17 cellular contexts compared by ENCODE assay signal in genomic region chr10:97810476-97810875, GRCh38. TPM values are rescaled to one million over a fixed set of nuclear protein-coding genes. Genes with fewer than 3 reads are reported as not detected.
DNase-seq lines count a peak whose midpoint lies in the region; TF ChIP-seq lines count a peak whose summit lies in the region.
"Had no signal": no experiment of that assay in that cellular context is flagged by ENCODE, and none has a peak within 500 bp of the region (broad histone marks: within the 10 kb centered on the region; RNA-seq: fewer than 3 reads in every experiment).

No MANE protein-coding gene starts in this region.

- H3K27ac Mint-ChIP-seq in activated T-helper 1 cell treated with anti-CD3 and anti-CD28 coated beads, Interleukin-12 subunit alpha, Interleukin-12 subunit beta, Interleukin-2, Interleukin-4 antibody, amounts not matched to agents 30 ng/mL and 10 ng/mL and 1 ng/mL, durations not matched to agents 14 hours and 24 hours and 36 hours: no peak overlapping the region
- H3K27ac Mint-ChIP-seq: T-helper 2 cell treated with Interferon-gamma antibody and Interleukin-4, amounts not matched to agents 5 μg/mL and 100 μg/mL, for 36 hours had no signal

- no peak overlapping the region for H3K4me3 ChIP-seq in brain microvascular endothelial cell (ENCODE audit: low read depth, low read length)
- no peak overlapping the region for H3K4me3 ChIP-seq in retinal pigment epithelial cell (ENCODE audit: low read length)
- H3K4me3 ChIP-seq: Peyer's patch had no signal

- peaks cover 7% of the 10 kb centered on the region for H3K27me3 Mint-ChIP-seq in activated T-helper 1 cell treated with anti-CD3 and anti-CD28 coated beads, Interleukin-12 subunit alpha, Interleukin-12 subunit beta, Interleukin-2, Interleukin-4 antibody, amounts not matched to agents 30 ng/mL and 10 ng/mL and 1 ng/mL, durations not matched to agents 14 hours and 24 hours and 36 hours (ENCODE audit: insufficient read depth)
- H3K27me3 Mint-ChIP-seq: CD4-positive, alpha-beta memory T cell had no signal

- H3K4me1 Mint-ChIP-seq in activated T-helper 1 cell treated with anti-CD3 and anti-CD28 coated beads, Interleukin-12 subunit alpha, Interleukin-12 subunit beta, Interleukin-2, Interleukin-4 antibody, amounts not matched to agents 30 ng/mL and 10 ng/mL and 1 ng/mL, durations not matched to agents 14 hours and 24 hours and 36 hours (ENCODE audit: low read depth): no peaks in the 10 kb centered on the region
- H3K4me1 Mint-ChIP-seq: naive B cell had no signal

- no peak overlapping the region for H3K27ac ChIP-seq in brain microvascular endothelial cell
- H3K27ac ChIP-seq: Peyer's patch had no signal

- TF ChIP-seq CTCF in brain microvascular endothelial cell (IDR thresholded peaks at IDR 0.05; ENCODE audit: low read depth, low read length, missing control alignments): no peak
- no peak for TF ChIP-seq CTCF in retinal pigment epithelial cell (conservative IDR thresholded peaks at IDR 0.05; ENCODE audit: low read depth, low read length)

- no peaks in the 10 kb centered on the region for H3K27me3 ChIP-seq in brain microvascular endothelial cell (replicated peaks)
- H3K27me3 ChIP-seq: Peyer's patch had no signal

- no peaks in the 10 kb centered on the region for H3K9me3 Mint-ChIP-seq in activated T-helper 1 cell treated with anti-CD3 and anti-CD28 coated beads, Interleukin-12 subunit alpha, Interleukin-12 subunit beta, Interleukin-2, Interleukin-4 antibody, amounts not matched to agents 30 ng/mL and 10 ng/mL and 1 ng/mL, durations not matched to agents 14 hours and 24 hours and 36 hours
- H3K9me3 Mint-ChIP-seq: CD4-positive, alpha-beta memory T cell; naive B cell; T-helper 2 cell treated with Interferon-gamma antibody and Interleukin-4, amounts not matched to agents 5 μg/mL and 100 μg/mL, for 36 hours had no signal

- intact Hi-C loops in activated T-helper 1 cell treated with anti-CD3 and anti-CD28 coated beads, Interleukin-12 subunit alpha, Interleukin-12 subunit beta, Interleukin-2, Interleukin-4 antibody, amounts not matched to agents 30 ng/mL and 10 ng/mL and 1 ng/mL, durations not matched to agents 14 hours and 24 hours and 36 hours (cut with micrococcal nuclease): no loop called here

- no peaks in the 10 kb centered on the region for H3K36me3 Mint-ChIP-seq in activated T-helper 1 cell treated with anti-CD3 and anti-CD28 coated beads, Interleukin-12 subunit alpha, Interleukin-12 subunit beta, Interleukin-2, Interleukin-4 antibody, amounts not matched to agents 30 ng/mL and 10 ng/mL and 1 ng/mL, durations not matched to agents 14 hours and 24 hours and 36 hours (ENCODE audit: low read depth)
- H3K36me3 Mint-ChIP-seq: CD4-positive, alpha-beta memory T cell; naive B cell had no signal

- in situ Hi-C loops in brain microvascular endothelial cell (cut with HindIII; ENCODE audit: low pct_ligation_motif_present, low sequenced_read_pairs): no loop called here

- H3K36me3 ChIP-seq in brain microvascular endothelial cell (replicated peaks): no peaks in the 10 kb centered on the region
- H3K36me3 ChIP-seq: Peyer's patch had no signal

- DNase-seq in SHP77 (lab: John Stamatoyannopoulos, UW): peak; percentile 19 to 58
- no peak for DNase-seq in SHP77 treated with DMSO at 0.1 percent for 48 hours (lab: John Stamatoyannopoulos, UW)
- peak; percentile 44 for DNase-seq in NCI-H146 (lab: John Stamatoyannopoulos, UW)
- DNase-seq in brain microvascular endothelial cell: peak; percentile 13
- DNase-seq in retinal pigment epithelial cell (ENCODE audit: low read depth): peak; percentile 39
- DNase-seq in activated T-helper 1 cell treated with anti-CD3 and anti-CD28 coated beads, Interleukin-12 subunit alpha, Interleukin-12 subunit beta, Interleukin-2, Interleukin-4 antibody, amounts not matched to agents 30 ng/mL and 10 ng/mL and 1 ng/mL, durations not matched to agents 14 hours and 24 hours and 36 hours (ENCODE audit: low spot score): no peak
- no peak for DNase-seq in stimulated activated CD4-positive, alpha-beta T cell treated with anti-CD3 and anti-CD28 coated beads, Interleukin-1b, Interleukin-23, amount 100 ng/mL, for 48 hours
- no peak for DNase-seq in SW 1271 (lab: John Stamatoyannopoulos, UW)
- DNase-seq: activated CD4-positive, alpha-beta T cell treated with anti-CD3 and anti-CD28 coated beads for 1 hour; activated naive CD4-positive, alpha-beta T cell; CD4-positive, alpha-beta memory T cell; naive B cell; NCI-H1930; NCI-H526 treated with DMSO at 0.1 percent for 48 hours; Peyer's patch had no signal

- no peak overlapping the region for H3K4me3 Mint-ChIP-seq in activated T-helper 1 cell treated with anti-CD3 and anti-CD28 coated beads, Interleukin-12 subunit alpha, Interleukin-12 subunit beta, Interleukin-2, Interleukin-4 antibody, amounts not matched to agents 30 ng/mL and 10 ng/mL and 1 ng/mL, durations not matched to agents 14 hours and 24 hours and 36 hours
- H3K4me3 Mint-ChIP-seq: CD4-positive, alpha-beta memory T cell; naive B cell; T-helper 2 cell treated with Interferon-gamma antibody and Interleukin-4, amounts not matched to agents 5 μg/mL and 100 μg/mL, for 36 hours had no signal

RNA-seq across cellular contexts. Expression of gene SFRP5, which starts 38.7 kb away (rescaled TPM):
- total RNA-seq in activated T-helper 1 cell treated with anti-CD3 and anti-CD28 coated beads, Interleukin-12 subunit alpha, Interleukin-12 subunit beta, Interleukin-2, Interleukin-4 antibody, amounts not matched to agents 30 ng/mL and 10 ng/mL and 1 ng/mL, durations not matched to agents 14 hours and 24 hours and 36 hours: not detected in 2 replicates
- total RNA-seq: CD4-positive, alpha-beta memory T cell; G401 had no signal

RNA-seq across cellular contexts. Expression of gene GOLGA7B, which starts 39.2 kb away (rescaled TPM):
- 0.26 and 0.29 TPM in 2 replicates for total RNA-seq in activated T-helper 1 cell treated with anti-CD3 and anti-CD28 coated beads, Interleukin-12 subunit alpha, Interleukin-12 subunit beta, Interleukin-2, Interleukin-4 antibody, amounts not matched to agents 30 ng/mL and 10 ng/mL and 1 ng/mL, durations not matched to agents 14 hours and 24 hours and 36 hours
- total RNA-seq: G401 had no signal

Comparison
In these comparisons a context has a peak if more than half of its experiments do, and no peak if none do; other contexts are left out.
1. DNase-seq: peak in SHP77 (2 of 2), NCI-H146 (single experiment), brain microvascular endothelial cell (single experiment) and retinal pigment epithelial cell (single experiment); none in SHP77 treated with DMSO at 0.1 percent for 48 hours (single experiment), activated T-helper 1 cell treated with anti-CD3 and anti-CD28 coated beads, Interleukin-12 subunit alpha, Interleukin-12 subunit beta, Interleukin-2, Interleukin-4 antibody, amounts not matched to agents 30 ng/mL and 10 ng/mL and 1 ng/mL, durations not matched to agents 14 hours and 24 hours and 36 hours (single experiment), stimulated activated CD4-positive, alpha-beta T cell treated with anti-CD3 and anti-CD28 coated beads, Interleukin-1b, Interleukin-23, amount 100 ng/mL, for 48 hours (single experiment) and SW 1271 (0 of 2).